8 cellular contexts compared by ENCODE assay signal in genomic region chr10:32042730-32043129, GRCh38. TPM values are rescaled to one million over a fixed set of nuclear protein-coding genes. Genes with fewer than 3 reads are reported as not detected.
DNase-seq lines count a peak whose midpoint lies in the region; ATAC-seq and TF ChIP-seq lines count a peak whose summit lies in the region.
"Not testable (repeated sequence)": the region's sequence is repeated elsewhere in the genome, so short reads cannot be mapped to it uniquely, and the experiment has no call there.

No MANE protein-coding gene starts in this region.

- peaks cover 98% of the 10 kb centered on the region for H3K79me2 ChIP-seq in smooth muscle cell (ENCODE audit: low read depth)

- H3K27ac ChIP-seq in AG04450 (ENCODE audit: low read depth, low read length) (peak overlapping the region; percentile 74), smooth muscle cell (ENCODE audit: low read depth) (peak overlapping the region; percentile 32)

- H3F3A ChIP-seq in smooth muscle cell (ENCODE audit: low read depth) = not testable (repeated sequence)

- H3K27me3 ChIP-seq in AG04450 (ENCODE audit: control insufficient read depth, insufficient read depth, low read length); smooth muscle cell (ENCODE audit: low read depth): not testable (repeated sequence)

- not testable (repeated sequence) for H3K27me3 Mint-ChIP-seq in activated CD8-positive, alpha-beta memory T cell treated with anti-CD3 and anti-CD28 coated beads, Interleukin-2, amount 10 ng/mL, durations not matched to agents 7 days and 5 days

- H3K36me3 Mint-ChIP-seq in activated CD8-positive, alpha-beta memory T cell treated with anti-CD3 and anti-CD28 coated beads, Interleukin-2, amount 10 ng/mL, durations not matched to agents 7 days and 5 days = peaks cover 54% of the 10 kb centered on the region

- DNase-seq in AG04450 (ENCODE audit: low read depth, low spot score) (peak; percentile 52), GM03348 (ENCODE audit: low spot score) (peak; percentile 50), RKO (ENCODE audit: low spot score) (peak; percentile 49), astrocyte of the spinal cord (ENCODE audit: low read depth, low spot score) (peak; percentile 52), fibroblast of mammary gland (ENCODE audit: low read depth) (peak; percentile 68), kidney tubule cell (ENCODE audit: low spot score) (peak; percentile 10)
- not testable (repeated sequence) for DNase-seq in activated CD8-positive, alpha-beta memory T cell treated with anti-CD3 and anti-CD28 coated beads, Interleukin-2, amount 10 ng/mL, durations not matched to agents 7 days and 5 days; smooth muscle cell (lab: John Stamatoyannopoulos, UW; ENCODE audit: unreplicated experiment)

- H3K4me1 Mint-ChIP-seq in activated CD8-positive, alpha-beta memory T cell treated with anti-CD3 and anti-CD28 coated beads, Interleukin-2, amount 10 ng/mL, durations not matched to agents 7 days and 5 days = peaks cover 56% of the 10 kb centered on the region

- H3K4me3 ChIP-seq in AG04450 (ENCODE audit: low read depth, low read length); astrocyte of the spinal cord (ENCODE audit: low read depth, low read length); fibroblast of mammary gland (ENCODE audit: control insufficient read depth, low read depth, low read length); smooth muscle cell: not testable (repeated sequence)

- peaks cover 99% of the 10 kb centered on the region for H4K20me1 ChIP-seq in smooth muscle cell (ENCODE audit: low read depth)

- H3K4me2 ChIP-seq in smooth muscle cell = not testable (repeated sequence)

- not testable (repeated sequence) for H3K4me3 Mint-ChIP-seq in activated CD8-positive, alpha-beta memory T cell treated with anti-CD3 and anti-CD28 coated beads, Interleukin-2, amount 10 ng/mL, durations not matched to agents 7 days and 5 days

- not testable (repeated sequence) for H3K4me1 ChIP-seq in smooth muscle cell (ENCODE audit: low read depth)

- H3K9me3 ChIP-seq in AG04450 (ENCODE audit: control insufficient read depth, insufficient read depth, low read length); smooth muscle cell (replicated peaks; ENCODE audit: low read depth): not testable (repeated sequence)

- in situ Hi-C loops in astrocyte of the spinal cord (cut with HindIII; ENCODE audit: low sequenced_read_pairs) = not testable (repeated sequence)

- not testable (repeated sequence) for H3K9me3 Mint-ChIP-seq in activated CD8-positive, alpha-beta memory T cell treated with anti-CD3 and anti-CD28 coated beads, Interleukin-2, amount 10 ng/mL, durations not matched to agents 7 days and 5 days (ENCODE audit: low read depth)

- peak overlapping the region; percentile 29 for H3K27ac Mint-ChIP-seq in activated CD8-positive, alpha-beta memory T cell treated with anti-CD3 and anti-CD28 coated beads, Interleukin-2, amount 10 ng/mL, durations not matched to agents 7 days and 5 days

- CTCF ChIA-PET in AG04450 (lab: Charles Lee) = interaction anchor here (1.6 kb wide), 1 partner anchor 148 kb away, joined by 3 read pairs; no protein-coding TSS in a partner anchor
- CTCF ChIA-PET in activated CD8-positive, alpha-beta memory T cell treated with anti-CD3 and anti-CD28 coated beads, Interleukin-2, amount 10 ng/mL, durations not matched to agents 7 days and 5 days (lab: Charles Lee) = interaction anchor here (1.3 kb wide), 1 partner anchor 30 kb away, joined by 4 read pairs; no protein-coding TSS in a partner anchor

- TF ChIP-seq CTCF in AG04450 (IDR thresholded peaks at IDR 0.05; ENCODE audit: low read depth, low read length); astrocyte of the spinal cord (IDR thresholded peaks at IDR 0.05; ENCODE audit: low read depth, low read length); fibroblast of mammary gland (conservative IDR thresholded peaks at IDR 0.05; ENCODE audit: control insufficient read depth, insufficient read depth, low read depth, low read length); smooth muscle cell (IDR thresholded peaks at IDR 0.05; ENCODE audit: borderline replicate concordance, insufficient read depth, poor library complexity, severe bottlenecking): not testable (repeated sequence)

- POLR2A ChIA-PET in AG04450 (lab: Yijun Ruan, JAX) = not testable (repeated sequence)

- H3K36me3 ChIP-seq in smooth muscle cell (ENCODE audit: low read depth) = peaks cover 24% of the 10 kb centered on the region

- H2AFZ ChIP-seq in smooth muscle cell (ENCODE audit: low read depth) = not testable (repeated sequence)

- not testable (repeated sequence) for ATAC-seq in activated CD8-positive, alpha-beta memory T cell treated with anti-CD3 and anti-CD28 coated beads, Interleukin-2, amount 10 ng/mL, durations not matched to agents 7 days and 5 days

- 79% methylated on average over 8 of the region's 8 CpGs for WGBS in smooth muscle cell (ENCODE audit: low lambda C conversion rate)

- H3K9ac ChIP-seq in smooth muscle cell (ENCODE audit: low read depth) = not testable (repeated sequence)

RNA-seq across cellular contexts. Expression of gene KIF5B, which starts 13.5 kb away (rescaled TPM):
- polyA plus RNA-seq in AG04450 (2011; rRNA removed) (61.0 and 84.0 TPM in 2 replicates), smooth muscle cell (74.2 and 82.2 TPM in 2 replicates)
- polyA minus RNA-seq in AG04450 (2011; rRNA and poly(A)+ RNA removed) = 41.8 and 76.1 TPM in 2 replicates
- 10 to 100 TPM; 65.2 to 76.2 TPM for total RNA-seq in activated CD8-positive, alpha-beta memory T cell treated with anti-CD3 and anti-CD28 coated beads, Interleukin-2, amount 10 ng/mL, durations not matched to agents 7 days and 5 days
- total RNA-seq in smooth muscle cell = 164 and 198 TPM in 2 replicates
